ENCODE assay signal across 18 cellular contexts in the genomic region with DNA sequence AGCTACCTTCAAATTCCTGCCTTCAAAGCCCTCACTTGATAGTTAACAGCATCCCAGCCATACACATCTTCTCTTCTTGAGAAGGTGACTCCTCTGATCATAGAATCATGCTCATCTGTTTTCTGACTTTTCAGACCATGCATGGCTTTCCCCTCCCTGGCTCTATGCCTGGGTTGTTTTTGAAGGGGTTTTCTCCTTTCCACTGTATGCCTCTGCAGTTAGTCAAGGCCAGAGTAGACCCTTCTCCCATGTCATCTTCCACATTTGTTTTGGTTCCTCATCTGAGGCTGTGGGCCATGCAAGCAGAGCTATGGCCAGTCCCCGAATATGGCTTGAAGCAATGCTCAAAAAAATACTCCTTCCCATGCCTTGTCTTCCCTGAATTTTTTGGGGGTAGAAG. TPM values are rescaled to one million over a fixed set of nuclear protein-coding genes. Genes with fewer than 3 reads are reported as not detected.
DNase-seq lines count a peak whose midpoint lies in the region; ATAC-seq and TF ChIP-seq lines count a peak whose summit lies in the region.
"Had no signal": no experiment of that assay in that cellular context is flagged by ENCODE, and none has a peak within 500 bp of the region (broad histone marks: within the 10 kb centered on the region; RNA-seq: fewer than 3 reads in every experiment).

No MANE protein-coding gene starts in this region.

- H3K4me1 Mint-ChIP-seq in Caco-2 (ENCODE audit: low read depth, unreplicated experiment) (peaks cover 26% of the 10 kb centered on the region), nephron (peaks cover 60% of the 10 kb centered on the region)

- no peaks in the 10 kb centered on the region for H3K9me3 ChIP-seq in Caco-2
- H3K9me3 ChIP-seq: BE2C, HAP-1 had no signal

- H3K27me3 ChIP-seq in Caco-2 (replicated peaks; ENCODE audit: control insufficient read depth, insufficient read depth, low read length) = no peaks in the 10 kb centered on the region
- H3K27me3 ChIP-seq: BE2C had no signal

- peaks cover 30% of the 10 kb centered on the region for H3K4me1 ChIP-seq in Caco-2

- H3K9me3 Mint-ChIP-seq in Caco-2 (ENCODE audit: unreplicated experiment) (no peaks in the 10 kb centered on the region), nephron (no peaks in the 10 kb centered on the region)
- H3K9me3 Mint-ChIP-seq: CD4-positive, alpha-beta memory T cell had no signal

- H3K27me3 Mint-ChIP-seq in Caco-2 (ENCODE audit: insufficient read depth, unreplicated experiment) (no peaks in the 10 kb centered on the region), nephron (ENCODE audit: low read depth) (no peaks in the 10 kb centered on the region)
- H3K27me3 Mint-ChIP-seq: CD4-positive, alpha-beta memory T cell had no signal

- peak; percentile 27 to 32 for ATAC-seq in activated CD4-positive, CD25-positive, alpha-beta regulatory T cell treated with anti-CD3 and anti-CD28 coated beads, Interleukin-2, amount 50 U/mL, for 24 hours

- no TSS peak for BruUV-seq in Caco-2 (replicated peaks; lab: Mats Ljungman, UMichigan)

- peaks cover 24% of the 10 kb centered on the region for H3K36me3 Mint-ChIP-seq in Caco-2 (ENCODE audit: insufficient read depth, unreplicated experiment)
- peaks cover 26% of the 10 kb centered on the region for H3K36me3 Mint-ChIP-seq in nephron (ENCODE audit: low read depth)

- H3K27ac Mint-ChIP-seq in Caco-2 (ENCODE audit: unreplicated experiment) (peak overlapping the region; percentile 14), nephron (peak overlapping the region; percentile 17 to 79 (median 66))

- intact Hi-C loops in Caco-2 (cut with micrococcal nuclease; ENCODE audit: unreplicated experiment) = no loop called here

- CTCF ChIA-PET in Caco-2 (lab: Charles Lee) = interaction anchor here (0.6 to 2.6 kb wide), 7 partner anchors 13 to 263 kb away, joined by 3 to 20 read pairs (median 5); partner anchors contain the start of genes MCRS1 and PRPF40B

- H3K36me3 ChIP-seq in Caco-2 (ENCODE audit: control insufficient read depth, insufficient read depth, low read length) = peaks cover 4% of the 10 kb centered on the region

- TF ChIP-seq CTCF in Caco-2 (IDR thresholded peaks at IDR 0.05; ENCODE audit: insufficient read depth in 1 of 2, low read depth in 1 of 2, low read length in 1 of 2, severe bottlenecking in 1 of 2, unreplicated experiment in 1 of 2) (no peak), GM20000 (IDR thresholded peaks at IDR 0.05; ENCODE audit: extremely low read depth, missing control alignments) (no peak), nephron (IDR thresholded peaks at IDR 0.05; ENCODE audit: unreplicated experiment in 3 of 3) (no peak)

- no peak overlapping the region for H3K4me3 ChIP-seq in Caco-2 (ENCODE audit: low read depth, low read length)
- H3K4me3 ChIP-seq: HAP-1 had no signal

- POLR2A ChIA-PET in Caco-2 (lab: Charles Lee) = interaction anchor here (1.0 kb wide), 1 partner anchor 159 kb away, joined by 3 read pairs; no protein-coding TSS in a partner anchor

- no peak for DNase-seq in activated CD4-positive, CD25-positive, alpha-beta regulatory T cell (lab: John Stamatoyannopoulos, UW)
- DNase-seq in Caco-2 (no peak), GM20000 (ENCODE audit: low spot score) (peak; percentile 43), hypothalamus (lab: John Stamatoyannopoulos, UW) (no peak), mucosa of gallbladder (ENCODE audit: low spot score) (no peak), dermis blood vessel endothelial cell (no peak)
- DNase-seq: 8988T; BE2C; CD4-positive, alpha-beta memory T cell; DMS79; NCI-H1105; NCI-H1694; NCI-H2107; NCI-H2227 treated with DMSO at 0.1 percent for 48 hours; NCI-H524 had no signal

- H3K4me3 Mint-ChIP-seq in Caco-2 (ENCODE audit: unreplicated experiment) (no peak overlapping the region), nephron (no peak overlapping the region)
- H3K4me3 Mint-ChIP-seq: CD4-positive, alpha-beta memory T cell had no signal

RNA-seq across cellular contexts. Expression of gene MCRS1, which starts 14.3 kb away (rescaled TPM):
- total RNA-seq in Caco-2 (2022) (115 and 122 TPM in 2 replicates), mucosa of gallbladder (64.5 TPM), dermis blood vessel endothelial cell (58.5 and 73.9 TPM in 2 replicates)

RNA-seq across cellular contexts. Expression of gene FAM186B, which starts 23.2 kb away (rescaled TPM):
- total RNA-seq in Caco-2 (2022) (1.4 and 2.2 TPM in 2 replicates), mucosa of gallbladder (0.32 TPM), dermis blood vessel endothelial cell (0.19 and 0.34 TPM in 2 replicates)

RNA-seq across cellular contexts. Expression of gene PRPF40B, which starts 41.2 kb away (rescaled TPM):
- total RNA-seq in Caco-2 (2022) (33.3 and 33.4 TPM in 2 replicates), mucosa of gallbladder (33.4 TPM), dermis blood vessel endothelial cell (1.9 and 4.1 TPM in 2 replicates)

RNA-seq across cellular contexts. Expression of gene KCNH3, which starts 43.4 kb away (rescaled TPM):
- total RNA-seq in Caco-2 (2022) = 0.16 and 0.27 TPM in 2 replicates
- 22.6 TPM for total RNA-seq in mucosa of gallbladder
- total RNA-seq in dermis blood vessel endothelial cell = 0.09 TPM in 1 of 2 replicates, not detected in the other
